ENCODE assay signal across 14 cellular contexts in the genomic region with DNA sequence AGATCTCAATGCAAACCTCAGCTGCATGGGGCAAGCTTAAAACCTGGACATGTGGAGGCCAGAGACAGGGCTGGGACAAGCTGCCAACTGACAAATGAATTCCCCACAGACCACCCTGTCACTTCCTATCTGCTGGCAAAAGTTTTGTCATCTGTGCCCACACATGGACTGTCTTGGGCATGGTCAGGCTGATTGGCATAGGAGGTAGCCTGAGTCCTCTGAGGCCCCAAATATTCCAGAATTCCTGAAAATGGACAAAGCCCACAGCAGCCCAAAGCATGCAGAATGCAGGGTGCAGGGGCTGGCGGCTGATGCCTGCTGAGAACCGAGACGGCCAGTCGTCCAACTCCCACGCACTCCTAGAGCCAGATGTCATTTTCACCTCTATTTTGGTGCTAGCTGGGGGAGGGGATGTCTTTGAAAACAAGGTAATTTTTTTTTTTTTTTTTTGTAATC.
DNase-seq lines count a peak whose midpoint lies in the region; ATAC-seq and TF ChIP-seq lines count a peak whose summit lies in the region.
"Had no signal": no experiment of that assay in that cellular context is flagged by ENCODE, and none has a peak within 500 bp of the region (broad histone marks: within the 10 kb centered on the region; RNA-seq: fewer than 3 reads in every experiment).

No MANE protein-coding gene starts in this region.

- no peaks in the 10 kb centered on the region for H3K36me3 Mint-ChIP-seq in activated T-cell treated with anti-CD3 and anti-CD28 coated beads, Interleukin-2, amount 50 U/mL, for 4 hours (ENCODE audit: insufficient read depth)

- ATAC-seq in heart right ventricle = no peak
- peak; percentile 79 for ATAC-seq in HG02885 (IDR thresholded peaks at IDR 0.05; ENCODE audit: poor library complexity, unreplicated experiment)
- ATAC-seq in activated T-cell treated with anti-CD3 and anti-CD28 coated beads, Interleukin-2, amount 50 U/mL, for 4 hours = no peak

- H3K9me3 ChIP-seq in cardiac muscle cell (ENCODE audit: low read depth) (no peaks in the 10 kb centered on the region), heart right ventricle (no peaks in the 10 kb centered on the region)

- TF ChIP-seq CTCF in cardiac muscle cell (IDR thresholded peaks at IDR 0.05; ENCODE audit: low read depth, low read length) (no peak), heart right ventricle (IDR thresholded peaks at IDR 0.05) (no peak)

- H3K4me1 ChIP-seq in cardiac muscle cell (ENCODE audit: low read depth) = peaks cover 22% of the 10 kb centered on the region
- peaks cover 0 to 8% (median 0%) of the 10 kb centered on the region in 9 donors for H3K4me1 ChIP-seq in heart right ventricle

- H3K4me3 Mint-ChIP-seq in activated T-cell treated with anti-CD3 and anti-CD28 coated beads, Interleukin-2, amount 50 U/mL, for 4 hours = no peak overlapping the region
- H3K4me3 Mint-ChIP-seq: activated CD4-positive, alpha-beta T cell treated with anti-CD3 and anti-CD28 coated beads, Interleukin-2, amount 10 ng/mL, durations not matched to agents 7 days and 5 days; activated naive CD4-positive, alpha-beta T cell treated with anti-CD3 and anti-CD28 coated beads for 36 hours; neural crest cell had no signal

- peaks cover 27% of the 10 kb centered on the region for H3K27me3 Mint-ChIP-seq in activated T-cell treated with anti-CD3 and anti-CD28 coated beads, Interleukin-2, amount 50 U/mL, for 4 hours (ENCODE audit: low read depth)

- H3K27me3 ChIP-seq in cardiac muscle cell (no peaks in the 10 kb centered on the region), heart right ventricle (peaks cover 0 to 7% (median 0%) of the 10 kb centered on the region in 7 donors)

- H3K9me3 Mint-ChIP-seq in activated T-cell treated with anti-CD3 and anti-CD28 coated beads, Interleukin-2, amount 50 U/mL, for 4 hours = no peaks in the 10 kb centered on the region
- H3K9me3 Mint-ChIP-seq: activated CD4-positive, alpha-beta T cell treated with anti-CD3 and anti-CD28 coated beads, Interleukin-2, amount 10 ng/mL, durations not matched to agents 7 days and 5 days; activated naive CD4-positive, alpha-beta T cell treated with anti-CD3 and anti-CD28 coated beads for 36 hours; neural crest cell had no signal

- H3K4me3 ChIP-seq in cardiac muscle cell = no peak overlapping the region
- H3K4me3 ChIP-seq in heart right ventricle = no peak overlapping the region
- H3K4me3 ChIP-seq: SK-N-MC had no signal

- whole genome bisulfite sequencing in heart right ventricle, 2 donors = 51 to 65% methylated on average over 5 of the region's 5 CpGs

- H3K27ac ChIP-seq in cardiac muscle cell (peak overlapping the region; percentile 6), heart right ventricle (no peak overlapping the region)
- H3K27ac ChIP-seq: SK-N-MC had no signal

- H3K36me3 ChIP-seq in cardiac muscle cell = no peaks in the 10 kb centered on the region
- H3K36me3 ChIP-seq in heart right ventricle = no peaks in the 10 kb centered on the region

- intact Hi-C loops in heart right ventricle (cut with DNase I) = no loop called here

- DNase-seq in cardiac muscle cell (ENCODE audit: low read depth in 1 of 2, low spot score in 1 of 2) (peak in 1 of 2 donors; percentile 32), heart right ventricle (no peak), RPMI8226 (peak; percentile 41), epidermal melanocyte (ENCODE audit: insufficient read length, low spot score) (no peak), HuH-7.5 (ENCODE audit: low spot score) (no peak), NCI-H128 (lab: John Stamatoyannopoulos, UW; ENCODE audit: unreplicated experiment) (no peak)
- DNase-seq in activated T-cell treated with anti-CD3 and anti-CD28 coated beads, Interleukin-2, amount 50 U/mL, for 4 hours = no peak
- DNase-seq: activated CD4-positive, alpha-beta T cell treated with anti-CD3 and anti-CD28 coated beads, Interleukin-2, amount 10 ng/mL, durations not matched to agents 7 days and 5 days; activated naive CD4-positive, alpha-beta T cell treated with anti-CD3 and anti-CD28 coated beads for 36 hours; DND-41; stimulated activated CD4-positive, alpha-beta T cell treated with anti-CD3 and anti-CD28 coated beads, Interleukin-15, amount 100 ng/mL, for 24 hours had no signal

- no peaks in the 10 kb centered on the region for H3K4me1 Mint-ChIP-seq in activated T-cell treated with anti-CD3 and anti-CD28 coated beads, Interleukin-2, amount 50 U/mL, for 4 hours (ENCODE audit: low read depth)
- H3K4me1 Mint-ChIP-seq: activated CD4-positive, alpha-beta T cell treated with anti-CD3 and anti-CD28 coated beads, Interleukin-2, amount 10 ng/mL, durations not matched to agents 7 days and 5 days had no signal
